14 cellular contexts compared by ENCODE assay signal in the genomic region with DNA sequence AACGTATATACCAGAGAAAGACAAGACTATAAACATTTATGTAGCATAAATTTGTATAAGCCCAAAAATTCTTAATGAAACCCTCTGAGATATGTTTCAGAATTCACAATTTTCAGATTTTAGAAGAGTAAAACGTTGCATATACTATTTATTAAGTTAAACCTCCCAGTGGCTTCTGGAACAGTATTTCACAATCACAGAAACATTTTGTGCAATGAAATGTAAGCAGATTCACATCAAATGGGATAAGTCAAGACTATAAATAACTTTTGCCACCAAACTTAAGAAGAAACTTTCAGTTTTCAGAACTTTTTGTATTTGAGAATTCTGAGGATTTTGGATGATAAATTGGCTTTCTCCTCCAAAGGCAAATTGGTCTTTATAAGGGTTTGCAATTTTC. TPM values are rescaled to one million over a fixed set of nuclear protein-coding genes. Genes with fewer than 3 reads are reported as not detected.
DNase-seq lines count a peak whose midpoint lies in the region; ATAC-seq and TF ChIP-seq lines count a peak whose summit lies in the region.
"Had no signal": no experiment of that assay in that cellular context is flagged by ENCODE, and none has a peak within 500 bp of the region (broad histone marks: within the 10 kb centered on the region; RNA-seq: fewer than 3 reads in every experiment).

No MANE protein-coding gene starts in this region.

- no peaks in the 10 kb centered on the region for H3K27me3 Mint-ChIP-seq in activated CD4-positive, alpha-beta memory T cell treated with anti-CD3 and anti-CD28 coated beads, Interleukin-2, amount 10 ng/mL, durations not matched to agents 7 days and 5 days
- no peaks in the 10 kb centered on the region for H3K27me3 Mint-ChIP-seq in activated CD4-positive, alpha-beta memory T cell treated with anti-CD3 and anti-CD28 coated beads for 36 hours
- no peaks in the 10 kb centered on the region for H3K27me3 Mint-ChIP-seq in T-helper 17 cell
- H3K27me3 Mint-ChIP-seq: activated CD4-positive, alpha-beta T cell treated with anti-CD3 and anti-CD28 coated beads for 36 hours; activated naive CD4-positive, alpha-beta T cell treated with anti-CD3 and anti-CD28 coated beads, Interleukin-2, amount 50 U/mL, for 24 hours had no signal

- POLR2A ChIA-PET in activated CD4-positive, alpha-beta memory T cell treated with anti-CD3 and anti-CD28 coated beads, Interleukin-2, amount 10 ng/mL, durations not matched to agents 7 days and 5 days (lab: Charles Lee): interaction anchor here (1.0 to 1.6 kb wide), 3 partner anchors 9 to 12 kb away, joined by 3 to 5 read pairs (median 5); partner anchors contain the start of gene SLTM
- POLR2A ChIA-PET in activated CD4-positive, alpha-beta memory T cell treated with anti-CD3 and anti-CD28 coated beads for 36 hours (lab: Charles Lee): interaction anchor here (0.7 kb wide), 1 partner anchor 117 kb away, joined by 3 read pairs; no protein-coding TSS in a partner anchor

- H3K4me2 ChIP-seq in hepatocyte: peak overlapping the region; percentile 45
- H3K4me2 ChIP-seq: neural progenitor cell had no signal

- H3K27ac Mint-ChIP-seq in activated CD4-positive, alpha-beta memory T cell treated with anti-CD3 and anti-CD28 coated beads, Interleukin-2, amount 10 ng/mL, durations not matched to agents 7 days and 5 days: peak overlapping the region; percentile 23
- no peak overlapping the region for H3K27ac Mint-ChIP-seq in activated CD4-positive, alpha-beta memory T cell treated with anti-CD3 and anti-CD28 coated beads for 36 hours
- peak overlapping the region; percentile 27 for H3K27ac Mint-ChIP-seq in T-helper 17 cell
- H3K27ac Mint-ChIP-seq: activated CD4-positive, alpha-beta T cell treated with anti-CD3 and anti-CD28 coated beads for 36 hours; activated naive CD4-positive, alpha-beta T cell treated with anti-CD3 and anti-CD28 coated beads, Interleukin-2, amount 50 U/mL, for 24 hours; neural progenitor cell had no signal

- no peak overlapping the region for H3K4me3 ChIP-seq in hepatocyte
- H3K4me3 ChIP-seq in tibial artery: no peak overlapping the region
- H3K4me3 ChIP-seq in body of pancreas: no peak overlapping the region
- H3K4me3 ChIP-seq: neural progenitor cell, testis had no signal

- TF ChIP-seq CTCF in hepatocyte (IDR thresholded peaks at IDR 0.05; ENCODE audit: poor library complexity) (no peak), tibial artery (IDR thresholded peaks at IDR 0.05) (no peak), body of pancreas (IDR thresholded peaks at IDR 0.05) (no peak)

- CTCF ChIA-PET in activated CD4-positive, alpha-beta memory T cell treated with anti-CD3 and anti-CD28 coated beads, Interleukin-2, amount 10 ng/mL, durations not matched to agents 7 days and 5 days (lab: Charles Lee): no interaction called here
- CTCF ChIA-PET in activated CD4-positive, alpha-beta memory T cell treated with anti-CD3 and anti-CD28 coated beads for 36 hours (lab: Charles Lee): interaction anchor here (0.9 kb wide), 1 partner anchor 55 kb away, joined by 3 read pairs; no protein-coding TSS in a partner anchor

- H3K27ac ChIP-seq in hepatocyte (peak overlapping the region; percentile 17), tibial artery (peak overlapping the region; percentile 39 to 70), body of pancreas (no peak overlapping the region)

- H3K36me3 ChIP-seq in hepatocyte (replicated peaks; ENCODE audit: insufficient read depth, low read depth) (no peaks in the 10 kb centered on the region), tibial artery (peaks cover 23 to 35% (median 29%) of the 10 kb centered on the region in 3 donors), body of pancreas (replicated peaks in 1 of 2; ENCODE audit: insufficient read depth in 1 of 2, low read depth in 2 of 2) (peaks cover 0 to 6% of the 10 kb centered on the region in 2 donors)

- no peak for ATAC-seq in T-helper 17 cell
- ATAC-seq in body of pancreas: no peak
- ATAC-seq: activated CD4-positive, alpha-beta T cell treated with anti-CD3 and anti-CD28 coated beads for 36 hours had no signal

- H3K9me2 ChIP-seq in hepatocyte (replicated peaks; ENCODE audit: insufficient read depth): no peaks in the 10 kb centered on the region

- no peak for DNase-seq in activated CD4-positive, alpha-beta memory T cell treated with anti-CD3 and anti-CD28 coated beads, Interleukin-2, amount 10 ng/mL, durations not matched to agents 7 days and 5 days
- DNase-seq in activated CD4-positive, alpha-beta memory T cell treated with anti-CD3 and anti-CD28 coated beads for 36 hours: no peak
- DNase-seq in T-helper 17 cell (no peak), hepatocyte (ENCODE audit: low spot score) (no peak), tibial artery (no peak), globus pallidus (ENCODE audit: low spot score) (no peak), GOT3 (lab: John Stamatoyannopoulos, UW) (no peak), body of pancreas (no peak)
- DNase-seq: activated CD4-positive, alpha-beta T cell treated with anti-CD3 and anti-CD28 coated beads for 36 hours; effector memory CD4-positive, alpha-beta T cell; stimulated activated CD4-positive, alpha-beta T cell treated with anti-CD3 and anti-CD28 coated beads, Interleukin-4, amount 100 ng/mL, for 24 hours; testis had no signal

- no peaks in the 10 kb centered on the region for H3K9me3 ChIP-seq in T-helper 17 cell (ENCODE audit: control insufficient read depth, low read length, poor library complexity, severe bottlenecking)
- H3K9me3 ChIP-seq in hepatocyte (ENCODE audit: low read depth): no peaks in the 10 kb centered on the region
- H3K9me3 ChIP-seq in tibial artery: no peaks in the 10 kb centered on the region
- no peaks in the 10 kb centered on the region for H3K9me3 ChIP-seq in body of pancreas
- H3K9me3 ChIP-seq: testis had no signal

- H4K20me1 ChIP-seq in hepatocyte (ENCODE audit: insufficient read depth, poor library complexity, severe bottlenecking): peaks cover 47% of the 10 kb centered on the region

- H3K4me1 ChIP-seq in hepatocyte (ENCODE audit: insufficient read depth) (peaks cover 5% of the 10 kb centered on the region), tibial artery (peaks cover 0 to 36% (median 15%) of the 10 kb centered on the region in 4 donors), body of pancreas (no peaks in the 10 kb centered on the region)
- H3K4me1 ChIP-seq: neural progenitor cell had no signal

- WGBS in hepatocyte (ENCODE audit: low lambda C conversion rate, missing lambda C conversion rate): 81% methylated on average over 2 of the region's 2 CpGs
- WGBS in body of pancreas, 2 donors: 65 to 78% methylated on average over 2 of the region's 2 CpGs

- H2AFZ ChIP-seq in hepatocyte: no peak overlapping the region
- H2AFZ ChIP-seq: neural progenitor cell had no signal

- H3K4me1 Mint-ChIP-seq in activated CD4-positive, alpha-beta memory T cell treated with anti-CD3 and anti-CD28 coated beads, Interleukin-2, amount 10 ng/mL, durations not matched to agents 7 days and 5 days: peaks cover 28% of the 10 kb centered on the region
- H3K4me1 Mint-ChIP-seq in activated CD4-positive, alpha-beta memory T cell treated with anti-CD3 and anti-CD28 coated beads for 36 hours (ENCODE audit: low read depth): peaks cover 19% of the 10 kb centered on the region
- H3K4me1 Mint-ChIP-seq in T-helper 17 cell: peaks cover 10% of the 10 kb centered on the region
- H3K4me1 Mint-ChIP-seq: neural progenitor cell had no signal

- peaks cover 40% of the 10 kb centered on the region for H3K36me3 Mint-ChIP-seq in activated CD4-positive, alpha-beta memory T cell treated with anti-CD3 and anti-CD28 coated beads, Interleukin-2, amount 10 ng/mL, durations not matched to agents 7 days and 5 days (ENCODE audit: low read depth)
- H3K36me3 Mint-ChIP-seq in activated CD4-positive, alpha-beta memory T cell treated with anti-CD3 and anti-CD28 coated beads for 36 hours: peaks cover 21% of the 10 kb centered on the region
- no peaks in the 10 kb centered on the region for H3K36me3 Mint-ChIP-seq in T-helper 17 cell (ENCODE audit: low read depth)

- H3K79me2 ChIP-seq in hepatocyte: peaks cover 96% of the 10 kb centered on the region

- TF ChIP-seq POLR2A in body of pancreas (IDR thresholded peaks at IDR 0.05): no peak

- no peaks in the 10 kb centered on the region for H3K27me3 ChIP-seq in hepatocyte
- no peaks in the 10 kb centered on the region for H3K27me3 ChIP-seq in tibial artery
- H3K27me3 ChIP-seq in body of pancreas: no peaks in the 10 kb centered on the region
- H3K27me3 ChIP-seq: neural progenitor cell, testis had no signal

- no peak overlapping the region for H3K4me3 Mint-ChIP-seq in activated CD4-positive, alpha-beta memory T cell treated with anti-CD3 and anti-CD28 coated beads, Interleukin-2, amount 10 ng/mL, durations not matched to agents 7 days and 5 days
- no peak overlapping the region for H3K4me3 Mint-ChIP-seq in activated CD4-positive, alpha-beta memory T cell treated with anti-CD3 and anti-CD28 coated beads for 36 hours
- H3K4me3 Mint-ChIP-seq in T-helper 17 cell: no peak overlapping the region
- H3K4me3 Mint-ChIP-seq: activated CD4-positive, alpha-beta T cell treated with anti-CD3 and anti-CD28 coated beads for 36 hours; activated naive CD4-positive, alpha-beta T cell treated with anti-CD3 and anti-CD28 coated beads, Interleukin-2, amount 50 U/mL, for 24 hours; neural progenitor cell had no signal

- H3K9me3 Mint-ChIP-seq in activated CD4-positive, alpha-beta memory T cell treated with anti-CD3 and anti-CD28 coated beads, Interleukin-2, amount 10 ng/mL, durations not matched to agents 7 days and 5 days: no peaks in the 10 kb centered on the region
- H3K9me3 Mint-ChIP-seq in activated CD4-positive, alpha-beta memory T cell treated with anti-CD3 and anti-CD28 coated beads for 36 hours: no peaks in the 10 kb centered on the region
- H3K9me3 Mint-ChIP-seq: activated naive CD4-positive, alpha-beta T cell treated with anti-CD3 and anti-CD28 coated beads, Interleukin-2, amount 50 U/mL, for 24 hours; neural progenitor cell had no signal

- intact Hi-C loops in activated CD4-positive, alpha-beta memory T cell treated with anti-CD3 and anti-CD28 coated beads for 36 hours (cut with micrococcal nuclease): no loop called here
- intact Hi-C loops in tibial artery (cut with DNase I; ENCODE audit: low total_unique reads): no loop called here
- intact Hi-C loops in body of pancreas (cut with DNase I): no loop called here

RNA-seq across cellular contexts. Expression of gene SLTM, which starts 9.2 kb away (rescaled TPM):
- total RNA-seq in activated CD4-positive, alpha-beta memory T cell treated with anti-CD3 and anti-CD28 coated beads, Interleukin-2, amount 10 ng/mL, durations not matched to agents 7 days and 5 days: 100 to 1,000 TPM; 108 to 117 TPM
- total RNA-seq in activated CD4-positive, alpha-beta memory T cell treated with anti-CD3 and anti-CD28 coated beads for 36 hours: 10 to 100 TPM; 75.7 to 79.2 TPM
- 100 to 1,000 TPM; 174 to 209 TPM for total RNA-seq in T-helper 17 cell
- 70.7 and 73.0 TPM in 2 replicates for total RNA-seq in hepatocyte
- polyA plus RNA-seq in hepatocyte: 75.0 and 85.4 TPM in 2 replicates
- total RNA-seq in body of pancreas: 10 to 100 TPM; 56.0 to 95.3 TPM

Comparison
In these comparisons a context has a peak if more than half of its experiments do, and no peak if none do; other contexts are left out.
1. H3K27ac ChIP-seq: peak in hepatocyte (single experiment) and tibial artery (2 of 2); none in body of pancreas (0 of 4).